10 cellular contexts compared by ENCODE assay signal in the genomic region with DNA sequence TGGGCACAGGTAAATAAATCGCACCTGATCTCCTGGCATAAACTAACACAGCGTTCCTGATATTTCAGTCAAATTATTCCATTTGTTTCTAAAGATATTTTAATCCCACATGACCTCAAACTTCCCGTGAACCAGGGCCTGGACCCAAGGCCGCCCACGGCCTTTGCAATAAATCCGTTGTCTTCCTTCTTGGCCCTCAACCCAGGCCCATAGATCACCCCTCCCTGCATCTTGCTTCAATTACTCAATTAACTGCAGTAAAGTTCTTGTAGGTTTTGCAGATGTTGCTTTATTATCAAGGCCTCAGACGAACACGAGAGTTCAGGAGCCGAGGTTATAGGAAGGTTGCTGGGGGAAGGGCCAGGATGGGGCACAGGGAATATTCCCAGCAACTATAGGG.
"Had no signal": no experiment of that assay in that cellular context is flagged by ENCODE, and none has a peak within 500 bp of the region (broad histone marks: within the 10 kb centered on the region; RNA-seq: fewer than 3 reads in every experiment).

No MANE protein-coding gene starts in this region.

- H3K27ac ChIP-seq: GM23248, HL-60 had no signal

- DNase-seq: GM23248, GOT3, H7, HFFc6, KBM-7 had no signal

- H3K9me3 ChIP-seq: HAP-1 had no signal

- ATAC-seq: HCT116, HepG2 had no signal

- H3K36me3 ChIP-seq: HAP-1 had no signal

- H3K27ac Mint-ChIP-seq: HFFc6, IgD-negative memory B cell had no signal

- H3K4me3 Mint-ChIP-seq: HFFc6, IgD-negative memory B cell had no signal

- H3K4me3 ChIP-seq: GM23248, HAP-1 had no signal
